Comparison of ENCODE assay signal across 22 cellular contexts in genomic region chr9:488448-488847, GRCh38.
"Had no signal": no experiment of that assay in that cellular context is flagged by ENCODE, and none has a peak within 500 bp of the region (broad histone marks: within the 10 kb centered on the region; RNA-seq: fewer than 3 reads in every experiment).

No MANE protein-coding gene starts in this region.

- H3K4me1 Mint-ChIP-seq: activated CD4-positive, alpha-beta T cell treated with anti-CD3 and anti-CD28 coated beads, Interleukin-2, amount 10 ng/mL, durations not matched to agents 7 days and 5 days; WTC11 had no signal

- H3K9me3 Mint-ChIP-seq: activated CD4-positive, alpha-beta T cell treated with anti-CD3 and anti-CD28 coated beads, Interleukin-2, amount 10 ng/mL, durations not matched to agents 7 days and 5 days; activated T-helper 1 cell treated with anti-CD3 and anti-CD28 coated beads, Interleukin-12 subunit alpha, Interleukin-12 subunit beta, Interleukin-2, Interleukin-4 antibody, amounts not matched to agents 30 ng/mL and 10 ng/mL and 1 ng/mL, durations not matched to agents 14 hours and 24 hours and 36 hours; T-helper 1 cell treated with Interleukin-12 subunit alpha and Interleukin-12 subunit beta and Interleukin-4 antibody, amounts not matched to agents 30 μg/mL and 1 μg/mL, for 36 hours had no signal

- H3K27ac ChIP-seq: KMS-11, PC-9 had no signal

- H3K27ac Mint-ChIP-seq: activated CD4-positive, alpha-beta memory T cell treated with anti-CD3 and anti-CD28 coated beads for 36 hours; activated CD4-positive, alpha-beta T cell treated with anti-CD3 and anti-CD28 coated beads, Interleukin-2, amount 10 ng/mL, durations not matched to agents 7 days and 5 days; activated naive CD8-positive, alpha-beta T cell treated with anti-CD3 and anti-CD28 coated beads for 36 hours; activated T-helper 1 cell treated with anti-CD3 and anti-CD28 coated beads, Interleukin-12 subunit alpha, Interleukin-12 subunit beta, Interleukin-2, Interleukin-4 antibody, amounts not matched to agents 30 ng/mL and 10 ng/mL and 1 ng/mL, durations not matched to agents 14 hours and 24 hours and 36 hours; T-helper 1 cell treated with Interleukin-12 subunit alpha and Interleukin-12 subunit beta and Interleukin-4 antibody, amounts not matched to agents 30 μg/mL and 1 μg/mL, for 36 hours; WTC11 had no signal

- H3K4me3 Mint-ChIP-seq: activated CD4-positive, alpha-beta memory T cell treated with anti-CD3 and anti-CD28 coated beads for 36 hours; activated CD4-positive, alpha-beta T cell treated with anti-CD3 and anti-CD28 coated beads, Interleukin-2, amount 10 ng/mL, durations not matched to agents 7 days and 5 days; activated naive CD8-positive, alpha-beta T cell treated with anti-CD3 and anti-CD28 coated beads for 36 hours; activated T-helper 1 cell treated with anti-CD3 and anti-CD28 coated beads, Interleukin-12 subunit alpha, Interleukin-12 subunit beta, Interleukin-2, Interleukin-4 antibody, amounts not matched to agents 30 ng/mL and 10 ng/mL and 1 ng/mL, durations not matched to agents 14 hours and 24 hours and 36 hours; T-helper 1 cell treated with Interleukin-12 subunit alpha and Interleukin-12 subunit beta and Interleukin-4 antibody, amounts not matched to agents 30 μg/mL and 1 μg/mL, for 36 hours; WTC11 had no signal

- H3K4me2 ChIP-seq: KMS-11 had no signal

- ATAC-seq: WTC11 had no signal

- H3K9ac ChIP-seq: KMS-11 had no signal

- DNase-seq: activated CD4-positive, alpha-beta memory T cell treated with anti-CD3 and anti-CD28 coated beads for 36 hours; activated CD4-positive, alpha-beta T cell treated with anti-CD3 and anti-CD28 coated beads, Interleukin-2, amount 10 ng/mL, durations not matched to agents 7 days and 5 days; activated CD4-positive, CD25-positive, alpha-beta regulatory T cell treated with anti-CD3 and anti-CD28 coated beads, Interleukin-2, amount 50 U/mL, for 72 hours; activated CD8-positive, alpha-beta memory T cell treated with anti-CD3 and anti-CD28 coated beads for 24 hours; activated effector memory CD4-positive, alpha-beta T cell treated with anti-CD3 and anti-CD28 coated beads, Interleukin-2, amount 50 U/mL, for 16 hours; activated naive CD4-positive, alpha-beta T cell treated with Interleukin-2 at 50 U/mL for 16 hours; activated naive CD8-positive, alpha-beta T cell treated with anti-CD3 and anti-CD28 coated beads for 36 hours; activated T-cell treated with anti-CD3 and anti-CD28 coated beads, Interleukin-2, amount 50 U/mL, for 1 hour; NCI-H1092; NCI-H1417 treated with DMSO at 0.1 percent for 48 hours; NCI-H1694; NCI-H2081; NCI-H2227 treated with DMSO at 0.1 percent for 48 hours; NCI-H446 treated with DMSO at 0.1 percent for 48 hours; NCI-H524 treated with DMSO at 0.1 percent for 48 hours; NCI-H748 treated with DMSO at 0.1 percent for 48 hours; SHP77 treated with DMSO at 0.1 percent for 48 hours had no signal

- H3K36me3 Mint-ChIP-seq: activated CD4-positive, alpha-beta memory T cell treated with anti-CD3 and anti-CD28 coated beads for 36 hours had no signal

- H3K27me3 Mint-ChIP-seq: activated CD4-positive, alpha-beta memory T cell treated with anti-CD3 and anti-CD28 coated beads for 36 hours; activated naive CD8-positive, alpha-beta T cell treated with anti-CD3 and anti-CD28 coated beads for 36 hours had no signal

- H3K4me3 ChIP-seq: PC-9 had no signal

- H2AFZ ChIP-seq: PC-9 had no signal
